ENCODE assay signal across 12 cellular contexts in genomic region chr3:52085883-52086282, GRCh38. TPM values are rescaled to one million over a fixed set of nuclear protein-coding genes. Genes with fewer than 3 reads are reported as not detected.
A peak's percentile ranks its signal among the peaks of the same experiment; 100 is the strongest.
DNase-seq lines count a peak whose midpoint lies in the region; ATAC-seq lines count a peak whose summit lies in the region.
"Had no signal": no experiment of that assay in that cellular context is flagged by ENCODE, and none has a peak within 500 bp of the region (broad histone marks: within the 10 kb centered on the region; RNA-seq: fewer than 3 reads in every experiment).

No MANE protein-coding gene starts in this region.

- H3K4me1 Mint-ChIP-seq in activated CD4-positive, alpha-beta T cell treated with anti-CD3 and anti-CD28 coated beads, Interleukin-2, amount 10 ng/mL, durations not matched to agents 7 days and 5 days = peaks cover 23% of the 10 kb centered on the region
- H3K4me1 Mint-ChIP-seq in T-helper 2 cell treated with Interferon-gamma antibody and Interleukin-4, amounts not matched to agents 5 μg/mL and 100 μg/mL, for 36 hours (ENCODE audit: low read depth) = peaks cover 23% of the 10 kb centered on the region
- peaks cover 25% of the 10 kb centered on the region for H3K4me1 Mint-ChIP-seq in central memory CD8-positive, alpha-beta T cell

- no peak for DNase-seq in activated CD4-positive, alpha-beta T cell treated with anti-CD3 and anti-CD28 coated beads, Interleukin-2, amount 10 ng/mL, durations not matched to agents 7 days and 5 days
- no peak for DNase-seq in activated CD4-positive, alpha-beta T cell treated with anti-CD3 and anti-CD28 coated beads for 1 hour
- DNase-seq in T-helper 2 cell treated with Interferon-gamma antibody and Interleukin-4, amounts not matched to agents 5 μg/mL and 100 μg/mL, for 36 hours (ENCODE audit: low spot score) = peak; percentile 18
- DNase-seq in central memory CD8-positive, alpha-beta T cell (ENCODE audit: low spot score in 2 of 2) = no peak
- peak; percentile 4 for DNase-seq in stimulated activated CD8-positive, alpha-beta memory T cell treated with anti-CD3 and anti-CD28 coated beads, Interleukin-7, amount 100 ng/mL, for 24 hours (ENCODE audit: low read depth)
- no peak for DNase-seq in head of caudate nucleus
- DNase-seq in inferior parietal cortex (ENCODE audit: extremely low spot score) = no peak
- DNase-seq: mammary epithelial cell, SK-N-SH, trophoblast cell had no signal

- POLR2A ChIA-PET in activated CD4-positive, alpha-beta T cell treated with anti-CD3 and anti-CD28 coated beads, Interleukin-2, amount 10 ng/mL, durations not matched to agents 7 days and 5 days (lab: Charles Lee) = no interaction called here

- CTCF ChIA-PET in activated CD4-positive, alpha-beta T cell treated with anti-CD3 and anti-CD28 coated beads, Interleukin-2, amount 10 ng/mL, durations not matched to agents 7 days and 5 days (lab: Charles Lee) = interaction anchor here (1.1 to 1.8 kb wide), 4 partner anchors 12 to 51 kb away, joined by 3 to 8 read pairs (median 4); partner anchors contain the start of gene DUSP7

- H3K27ac Mint-ChIP-seq in activated CD4-positive, alpha-beta T cell treated with anti-CD3 and anti-CD28 coated beads, Interleukin-2, amount 10 ng/mL, durations not matched to agents 7 days and 5 days = peak overlapping the region; percentile 60
- H3K27ac Mint-ChIP-seq in T-helper 2 cell treated with Interferon-gamma antibody and Interleukin-4, amounts not matched to agents 5 μg/mL and 100 μg/mL, for 36 hours = no peak overlapping the region
- peak overlapping the region; percentile 58 for H3K27ac Mint-ChIP-seq in central memory CD8-positive, alpha-beta T cell (ENCODE audit: low read depth)

- intact Hi-C loops in head of caudate nucleus (cut with DNase I) = no loop called here

- H3K9me3 Mint-ChIP-seq in activated CD4-positive, alpha-beta T cell treated with anti-CD3 and anti-CD28 coated beads, Interleukin-2, amount 10 ng/mL, durations not matched to agents 7 days and 5 days = no peaks in the 10 kb centered on the region
- no peaks in the 10 kb centered on the region for H3K9me3 Mint-ChIP-seq in T-helper 2 cell treated with Interferon-gamma antibody and Interleukin-4, amounts not matched to agents 5 μg/mL and 100 μg/mL, for 36 hours
- no peaks in the 10 kb centered on the region for H3K9me3 Mint-ChIP-seq in central memory CD8-positive, alpha-beta T cell

- no peaks in the 10 kb centered on the region for H3K27me3 Mint-ChIP-seq in activated CD4-positive, alpha-beta T cell treated with anti-CD3 and anti-CD28 coated beads, Interleukin-2, amount 10 ng/mL, durations not matched to agents 7 days and 5 days
- H3K27me3 Mint-ChIP-seq in T-helper 2 cell treated with Interferon-gamma antibody and Interleukin-4, amounts not matched to agents 5 μg/mL and 100 μg/mL, for 36 hours (ENCODE audit: low read depth) = no peaks in the 10 kb centered on the region
- no peaks in the 10 kb centered on the region for H3K27me3 Mint-ChIP-seq in central memory CD8-positive, alpha-beta T cell

- peak; percentile 67 for ATAC-seq in central memory CD8-positive, alpha-beta T cell (replicated peaks; ENCODE audit: extremely low read depth, poor library complexity, severe bottlenecking)
- no peak for ATAC-seq in HG02798 (IDR thresholded peaks at IDR 0.05; ENCODE audit: poor library complexity, unreplicated experiment)
- ATAC-seq: HCT116 had no signal

- H3K4me3 Mint-ChIP-seq in activated CD4-positive, alpha-beta T cell treated with anti-CD3 and anti-CD28 coated beads, Interleukin-2, amount 10 ng/mL, durations not matched to agents 7 days and 5 days = no peak overlapping the region
- no peak overlapping the region for H3K4me3 Mint-ChIP-seq in T-helper 2 cell treated with Interferon-gamma antibody and Interleukin-4, amounts not matched to agents 5 μg/mL and 100 μg/mL, for 36 hours
- no peak overlapping the region for H3K4me3 Mint-ChIP-seq in central memory CD8-positive, alpha-beta T cell

- H3K36me3 Mint-ChIP-seq in activated CD4-positive, alpha-beta T cell treated with anti-CD3 and anti-CD28 coated beads, Interleukin-2, amount 10 ng/mL, durations not matched to agents 7 days and 5 days (ENCODE audit: low read depth) = no peaks in the 10 kb centered on the region
- peaks cover 3% of the 10 kb centered on the region for H3K36me3 Mint-ChIP-seq in T-helper 2 cell treated with Interferon-gamma antibody and Interleukin-4, amounts not matched to agents 5 μg/mL and 100 μg/mL, for 36 hours (ENCODE audit: low read depth)
- no peaks in the 10 kb centered on the region for H3K36me3 Mint-ChIP-seq in central memory CD8-positive, alpha-beta T cell (ENCODE audit: insufficient read depth)

RNA-seq across cellular contexts. Expression of gene DUSP7, which starts 29.5 kb away (rescaled TPM):
- total RNA-seq in activated CD4-positive, alpha-beta T cell treated with anti-CD3 and anti-CD28 coated beads, Interleukin-2, amount 10 ng/mL, durations not matched to agents 7 days and 5 days = 10 to 100 TPM; 38.3 to 42.0 TPM

Comparison
In these comparisons a context has a peak if more than half of its experiments do, and no peak if none do; other contexts are left out.
1. DNase-seq: peak in T-helper 2 cell treated with Interferon-gamma antibody and Interleukin-4, amounts not matched to agents 5 μg/mL and 100 μg/mL, for 36 hours (single experiment) and stimulated activated CD8-positive, alpha-beta memory T cell treated with anti-CD3 and anti-CD28 coated beads, Interleukin-7, amount 100 ng/mL, for 24 hours (single experiment); none in activated CD4-positive, alpha-beta T cell treated with anti-CD3 and anti-CD28 coated beads, Interleukin-2, amount 10 ng/mL, durations not matched to agents 7 days and 5 days (single experiment), activated CD4-positive, alpha-beta T cell treated with anti-CD3 and anti-CD28 coated beads for 1 hour (single experiment), central memory CD8-positive, alpha-beta T cell (0 of 2), head of caudate nucleus (0 of 42) and inferior parietal cortex (single experiment).